ENCODE assay signal across 1 cellular context in the genomic region with DNA sequence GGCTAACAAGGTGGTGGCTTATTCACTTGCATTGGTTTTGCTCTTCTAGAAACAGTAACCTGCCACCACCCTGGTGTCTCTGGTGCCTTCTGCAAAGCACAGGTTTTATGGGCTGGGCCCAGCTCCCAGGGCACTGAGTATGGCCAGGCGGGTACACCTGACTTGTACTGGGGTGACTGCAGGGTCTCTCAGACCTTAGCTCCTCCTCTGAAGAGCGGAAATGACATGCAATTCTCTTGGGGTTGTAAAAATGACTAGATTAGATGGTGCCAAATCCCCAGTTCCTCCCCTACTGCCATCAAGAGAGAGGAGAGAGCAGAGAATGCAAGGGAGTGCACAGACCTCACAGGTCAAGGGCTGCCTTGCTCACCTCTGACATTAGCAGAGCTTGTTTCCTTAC.
TF ChIP-seq lines count a peak whose summit lies in the region.

No MANE protein-coding gene starts in this region.

TF ChIP-seq in GM23338, 12 proteins besides CTCF, POLR2A, EP300 and RAD21 (continued from another document):
- TF ChIP-seq, protein P1, sequence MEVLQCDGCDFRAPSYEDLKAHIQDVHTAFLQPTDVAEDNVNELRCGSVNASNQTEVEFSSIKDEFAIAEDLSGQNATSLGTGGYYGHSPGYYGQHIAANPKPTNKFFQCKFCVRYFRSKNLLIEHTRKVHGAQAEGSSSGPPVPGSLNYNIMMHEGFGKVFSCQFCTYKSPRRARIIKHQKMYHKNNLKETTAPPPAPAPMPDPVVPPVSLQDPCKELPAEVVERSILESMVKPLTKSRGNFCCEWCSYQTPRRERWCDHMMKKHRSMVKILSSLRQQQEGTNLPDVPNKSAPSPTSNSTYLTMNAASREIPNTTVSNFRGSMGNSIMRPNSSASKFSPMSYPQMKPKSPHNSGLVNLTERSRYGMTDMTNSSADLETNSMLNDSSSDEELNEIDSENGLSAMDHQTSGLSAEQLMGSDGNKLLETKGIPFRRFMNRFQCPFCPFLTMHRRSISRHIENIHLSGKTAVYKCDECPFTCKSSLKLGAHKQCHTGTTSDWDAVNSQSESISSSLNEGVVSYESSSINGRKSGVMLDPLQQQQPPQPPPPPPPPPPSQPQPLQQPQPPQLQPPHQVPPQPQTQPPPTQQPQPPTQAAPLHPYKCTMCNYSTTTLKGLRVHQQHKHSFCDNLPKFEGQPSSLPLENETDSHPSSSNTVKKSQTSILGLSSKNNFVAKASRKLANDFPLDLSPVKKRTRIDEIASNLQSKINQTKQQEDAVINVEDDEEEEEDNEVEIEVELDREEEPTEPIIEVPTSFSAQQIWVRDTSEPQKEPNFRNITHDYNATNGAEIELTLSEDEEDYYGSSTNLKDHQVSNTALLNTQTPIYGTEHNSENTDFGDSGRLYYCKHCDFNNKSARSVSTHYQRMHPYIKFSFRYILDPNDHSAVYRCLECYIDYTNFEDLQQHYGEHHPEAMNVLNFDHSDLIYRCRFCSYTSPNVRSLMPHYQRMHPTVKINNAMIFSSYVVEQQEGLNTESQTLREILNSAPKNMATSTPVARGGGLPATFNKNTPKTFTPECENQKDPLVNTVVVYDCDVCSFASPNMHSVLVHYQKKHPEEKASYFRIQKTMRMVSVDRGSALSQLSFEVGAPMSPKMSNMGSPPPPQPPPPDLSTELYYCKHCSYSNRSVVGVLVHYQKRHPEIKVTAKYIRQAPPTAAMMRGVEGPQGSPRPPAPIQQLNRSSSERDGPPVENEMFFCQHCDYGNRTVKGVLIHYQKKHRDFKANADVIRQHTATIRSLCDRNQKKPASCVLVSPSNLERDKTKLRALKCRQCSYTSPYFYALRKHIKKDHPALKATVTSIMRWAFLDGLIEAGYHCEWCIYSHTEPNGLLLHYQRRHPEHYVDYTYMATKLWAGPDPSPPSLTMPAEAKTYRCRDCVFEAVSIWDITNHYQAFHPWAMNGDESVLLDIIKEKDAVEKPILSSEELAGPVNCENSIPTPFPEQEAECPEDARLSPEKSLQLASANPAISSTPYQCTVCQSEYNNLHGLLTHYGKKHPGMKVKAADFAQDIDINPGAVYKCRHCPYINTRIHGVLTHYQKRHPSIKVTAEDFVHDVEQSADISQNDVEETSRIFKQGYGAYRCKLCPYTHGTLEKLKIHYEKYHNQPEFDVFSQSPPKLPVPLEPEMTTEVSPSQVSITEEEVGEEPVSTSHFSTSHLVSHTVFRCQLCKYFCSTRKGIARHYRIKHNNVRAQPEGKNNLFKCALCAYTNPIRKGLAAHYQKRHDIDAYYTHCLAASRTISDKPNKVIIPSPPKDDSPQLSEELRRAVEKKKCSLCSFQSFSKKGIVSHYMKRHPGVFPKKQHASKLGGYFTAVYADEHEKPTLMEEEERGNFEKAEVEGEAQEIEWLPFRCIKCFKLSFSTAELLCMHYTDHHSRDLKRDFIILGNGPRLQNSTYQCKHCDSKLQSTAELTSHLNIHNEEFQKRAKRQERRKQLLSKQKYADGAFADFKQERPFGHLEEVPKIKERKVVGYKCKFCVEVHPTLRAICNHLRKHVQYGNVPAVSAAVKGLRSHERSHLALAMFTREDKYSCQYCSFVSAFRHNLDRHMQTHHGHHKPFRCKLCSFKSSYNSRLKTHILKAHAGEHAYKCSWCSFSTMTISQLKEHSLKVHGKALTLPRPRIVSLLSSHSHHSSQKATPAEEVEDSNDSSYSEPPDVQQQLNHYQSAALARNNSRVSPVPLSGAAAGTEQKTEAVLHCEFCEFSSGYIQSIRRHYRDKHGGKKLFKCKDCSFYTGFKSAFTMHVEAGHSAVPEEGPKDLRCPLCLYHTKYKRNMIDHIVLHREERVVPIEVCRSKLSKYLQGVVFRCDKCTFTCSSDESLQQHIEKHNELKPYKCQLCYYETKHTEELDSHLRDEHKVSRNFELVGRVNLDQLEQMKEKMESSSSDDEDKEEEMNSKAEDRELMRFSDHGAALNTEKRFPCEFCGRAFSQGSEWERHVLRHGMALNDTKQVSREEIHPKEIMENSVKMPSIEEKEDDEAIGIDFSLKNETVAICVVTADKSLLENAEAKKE (CRISPR knock-in tag; IDR thresholded peaks at IDR 0.05): no peak
- TF ChIP-seq JUNB (IDR thresholded peaks at IDR 0.05; ENCODE audit: unreplicated experiment) (no peak), ZNF114 (CRISPR knock-in tag; IDR thresholded peaks at IDR 0.05) (no peak), POLR2AphosphoS5 (IDR thresholded peaks at IDR 0.05; ENCODE audit: low read depth) (no peak), STAT1 (IDR thresholded peaks at IDR 0.05; ENCODE audit: unreplicated experiment) (no peak), ZNF331 (CRISPR knock-in tag; IDR thresholded peaks at IDR 0.05; ENCODE audit: low read depth) (no peak), EZH2phosphoT487 (IDR thresholded peaks at IDR 0.05; ENCODE audit: unreplicated experiment) (no peak), NANOG (IDR thresholded peaks at IDR 0.05; ENCODE audit: borderline replicate concordance) (no peak), CREB1 (CRISPR knock-in tag; IDR thresholded peaks at IDR 0.05; ENCODE audit: low read depth) (no peak)
- TF ChIP-seq, protein P2, sequence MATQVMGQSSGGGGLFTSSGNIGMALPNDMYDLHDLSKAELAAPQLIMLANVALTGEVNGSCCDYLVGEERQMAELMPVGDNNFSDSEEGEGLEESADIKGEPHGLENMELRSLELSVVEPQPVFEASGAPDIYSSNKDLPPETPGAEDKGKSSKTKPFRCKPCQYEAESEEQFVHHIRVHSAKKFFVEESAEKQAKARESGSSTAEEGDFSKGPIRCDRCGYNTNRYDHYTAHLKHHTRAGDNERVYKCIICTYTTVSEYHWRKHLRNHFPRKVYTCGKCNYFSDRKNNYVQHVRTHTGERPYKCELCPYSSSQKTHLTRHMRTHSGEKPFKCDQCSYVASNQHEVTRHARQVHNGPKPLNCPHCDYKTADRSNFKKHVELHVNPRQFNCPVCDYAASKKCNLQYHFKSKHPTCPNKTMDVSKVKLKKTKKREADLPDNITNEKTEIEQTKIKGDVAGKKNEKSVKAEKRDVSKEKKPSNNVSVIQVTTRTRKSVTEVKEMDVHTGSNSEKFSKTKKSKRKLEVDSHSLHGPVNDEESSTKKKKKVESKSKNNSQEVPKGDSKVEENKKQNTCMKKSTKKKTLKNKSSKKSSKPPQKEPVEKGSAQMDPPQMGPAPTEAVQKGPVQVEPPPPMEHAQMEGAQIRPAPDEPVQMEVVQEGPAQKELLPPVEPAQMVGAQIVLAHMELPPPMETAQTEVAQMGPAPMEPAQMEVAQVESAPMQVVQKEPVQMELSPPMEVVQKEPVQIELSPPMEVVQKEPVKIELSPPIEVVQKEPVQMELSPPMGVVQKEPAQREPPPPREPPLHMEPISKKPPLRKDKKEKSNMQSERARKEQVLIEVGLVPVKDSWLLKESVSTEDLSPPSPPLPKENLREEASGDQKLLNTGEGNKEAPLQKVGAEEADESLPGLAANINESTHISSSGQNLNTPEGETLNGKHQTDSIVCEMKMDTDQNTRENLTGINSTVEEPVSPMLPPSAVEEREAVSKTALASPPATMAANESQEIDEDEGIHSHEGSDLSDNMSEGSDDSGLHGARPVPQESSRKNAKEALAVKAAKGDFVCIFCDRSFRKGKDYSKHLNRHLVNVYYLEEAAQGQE (IDR thresholded peaks at IDR 0.05; ENCODE audit: unreplicated experiment): no peak
